19 cellular contexts compared by ENCODE assay signal in genomic region chr1:219794085-219794743, GRCh38.
DNase-seq lines count a peak whose midpoint lies in the region; ATAC-seq and TF ChIP-seq lines count a peak whose summit lies in the region.
"Had no signal": no experiment of that assay in that cellular context is flagged by ENCODE, and none has a peak within 500 bp of the region (broad histone marks: within the 10 kb centered on the region; RNA-seq: fewer than 3 reads in every experiment).

No MANE protein-coding gene starts in this region.

- H3K27me3 Mint-ChIP-seq in stimulated activated naive CD8-positive, alpha-beta T cell treated with anti-CD3 and anti-CD28 coated beads, Interleukin-15, amount 100 ng/mL, for 72 hours: peaks cover 2% of the 10 kb centered on the region
- H3K27me3 Mint-ChIP-seq: activated CD8-positive, alpha-beta memory T cell treated with anti-CD3 and anti-CD28 coated beads, Interleukin-2, amount 10 ng/mL, durations not matched to agents 7 days and 5 days had no signal

- H3K4me1 Mint-ChIP-seq in stimulated activated naive CD8-positive, alpha-beta T cell treated with anti-CD3 and anti-CD28 coated beads, Interleukin-15, amount 100 ng/mL, for 72 hours: no peaks in the 10 kb centered on the region
- H3K4me1 Mint-ChIP-seq: activated CD8-positive, alpha-beta memory T cell treated with anti-CD3 and anti-CD28 coated beads, Interleukin-2, amount 10 ng/mL, durations not matched to agents 7 days and 5 days; CD4-positive, alpha-beta memory T cell; naive thymus-derived CD4-positive, alpha-beta T cell had no signal

- H3K27me3 ChIP-seq in sigmoid colon: no peaks in the 10 kb centered on the region
- H3K27me3 ChIP-seq: right lobe of liver, SJCRH30 had no signal

- no peaks in the 10 kb centered on the region for H3K9me3 Mint-ChIP-seq in stimulated activated naive CD8-positive, alpha-beta T cell treated with anti-CD3 and anti-CD28 coated beads, Interleukin-15, amount 100 ng/mL, for 72 hours

- H3K9me3 ChIP-seq in sigmoid colon: no peaks in the 10 kb centered on the region
- H3K9me3 ChIP-seq: right lobe of liver, SJCRH30 had no signal

- peak; percentile 61 for ATAC-seq in GM18858 (IDR thresholded peaks at IDR 0.05; ENCODE audit: unreplicated experiment)
- ATAC-seq in GM21526 (IDR thresholded peaks at IDR 0.05; ENCODE audit: low FRiP score, unreplicated experiment): peak; percentile 71
- ATAC-seq in HG03175 (IDR thresholded peaks at IDR 0.05; ENCODE audit: unreplicated experiment): peak; percentile 73
- ATAC-seq in stimulated activated naive CD8-positive, alpha-beta T cell treated with anti-CD3 and anti-CD28 coated beads, Interleukin-15, amount 100 ng/mL, for 72 hours: no peak
- ATAC-seq: activated CD8-positive, alpha-beta memory T cell treated with anti-CD3 and anti-CD28 coated beads, Interleukin-2, amount 10 ng/mL, durations not matched to agents 7 days and 5 days; activated naive CD4-positive, alpha-beta T cell treated with anti-CD3 and anti-CD28 coated beads, Interleukin-2, amount 50 U/mL, for 72 hours; naive thymus-derived CD4-positive, alpha-beta T cell; right lobe of liver had no signal

- TF ChIP-seq EP300 in sigmoid colon (IDR thresholded peaks at IDR 0.05): no peak

- H3K36me3 ChIP-seq in sigmoid colon: no peaks in the 10 kb centered on the region
- H3K36me3 ChIP-seq: right lobe of liver, SJCRH30 had no signal

- peaks cover 0 to 10% (median 4%) of the 10 kb centered on the region in 4 donors for H3K4me1 ChIP-seq in sigmoid colon
- H3K4me1 ChIP-seq: right lobe of liver had no signal

- H3K27ac ChIP-seq in sigmoid colon: no peak overlapping the region
- H3K27ac ChIP-seq: right lobe of liver, SJCRH30, VCaP had no signal

- no peak overlapping the region for H3K27ac Mint-ChIP-seq in stimulated activated naive CD8-positive, alpha-beta T cell treated with anti-CD3 and anti-CD28 coated beads, Interleukin-15, amount 100 ng/mL, for 72 hours
- H3K27ac Mint-ChIP-seq: activated CD8-positive, alpha-beta memory T cell treated with anti-CD3 and anti-CD28 coated beads, Interleukin-2, amount 10 ng/mL, durations not matched to agents 7 days and 5 days; activated naive CD4-positive, alpha-beta T cell treated with anti-CD3 and anti-CD28 coated beads, Interleukin-2, amount 50 U/mL, for 72 hours; CD4-positive, alpha-beta memory T cell; naive thymus-derived CD4-positive, alpha-beta T cell had no signal

- no peak overlapping the region for H3K4me3 Mint-ChIP-seq in stimulated activated naive CD8-positive, alpha-beta T cell treated with anti-CD3 and anti-CD28 coated beads, Interleukin-15, amount 100 ng/mL, for 72 hours
- H3K4me3 Mint-ChIP-seq: activated CD8-positive, alpha-beta memory T cell treated with anti-CD3 and anti-CD28 coated beads, Interleukin-2, amount 10 ng/mL, durations not matched to agents 7 days and 5 days; CD4-positive, alpha-beta memory T cell; naive thymus-derived CD4-positive, alpha-beta T cell had no signal

- intact Hi-C loops in sigmoid colon (cut with DNase I): no loop called here

- peak; percentile 19 for DNase-seq in kidney tubule cell (ENCODE audit: low spot score)
- no peak for DNase-seq in sigmoid colon
- DNase-seq in COLO668 (lab: John Stamatoyannopoulos, UW; ENCODE audit: unreplicated experiment): no peak
- no peak for DNase-seq in H4 (ENCODE audit: low spot score)
- no peak for DNase-seq in stimulated activated naive CD8-positive, alpha-beta T cell treated with anti-CD3 and anti-CD28 coated beads, Interleukin-15, amount 100 ng/mL, for 72 hours
- DNase-seq: activated CD8-positive, alpha-beta memory T cell treated with anti-CD3 and anti-CD28 coated beads, Interleukin-2, amount 10 ng/mL, durations not matched to agents 7 days and 5 days; CD4-positive, alpha-beta memory T cell; central memory CD4-positive, alpha-beta T cell; GF-D8; naive thymus-derived CD4-positive, alpha-beta T cell; NCI-H1694; NCI-H774; right lobe of liver; SJCRH30 had no signal

- WGBS in sigmoid colon, 2 donors: 80 to 81% methylated on average over 8 of the region's 8 CpGs

- no peak for TF ChIP-seq CTCF in sigmoid colon (IDR thresholded peaks at IDR 0.05)

- no peak for TF ChIP-seq POLR2A in sigmoid colon (IDR thresholded peaks at IDR 0.05)

- no peak overlapping the region for H3K4me3 ChIP-seq in sigmoid colon
- H3K4me3 ChIP-seq: right lobe of liver, SJCRH30 had no signal
